ENCODE assay signal across 1 cellular context in the genomic region with DNA sequence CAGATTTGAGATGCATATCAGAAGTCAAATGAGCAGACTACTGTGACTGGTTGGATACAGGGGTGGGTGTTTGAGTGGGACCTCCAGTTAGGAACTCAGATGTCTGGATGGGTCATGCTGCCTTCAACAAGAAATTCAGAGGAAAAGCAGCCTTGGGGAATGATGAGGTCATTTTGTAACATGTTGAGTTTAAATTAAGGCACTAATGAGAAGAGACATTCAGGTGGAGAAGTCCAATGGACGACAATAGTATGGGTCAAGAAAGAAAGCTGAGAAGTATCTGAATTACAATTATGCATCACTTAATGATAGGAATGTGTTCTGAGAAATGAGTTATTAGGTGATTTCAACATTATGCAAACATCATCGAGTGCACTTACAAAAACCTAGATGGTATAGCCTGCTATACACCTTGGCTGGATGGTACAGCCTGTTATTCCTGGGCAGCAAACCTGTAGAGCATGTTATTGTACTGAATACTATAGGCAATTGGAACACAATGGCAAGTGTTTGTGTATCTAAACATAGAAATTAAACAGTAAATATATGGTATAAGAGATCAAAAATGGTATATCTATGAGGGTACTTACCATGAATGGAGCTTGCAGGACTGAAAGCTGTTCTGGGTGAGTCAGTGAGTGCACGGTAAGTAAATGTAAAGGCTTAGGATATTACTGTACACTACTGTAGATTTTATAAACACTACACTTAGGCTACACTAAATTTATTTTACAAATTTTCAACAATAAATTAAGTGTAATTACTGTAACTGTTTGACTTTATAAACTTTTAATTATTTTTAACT.
TF ChIP-seq lines count a peak whose summit lies in the region.

No MANE protein-coding gene starts in this region.

TF ChIP-seq in H1, 55 proteins besides CTCF, POLR2A, EP300 and RAD21:
- TF ChIP-seq TAF1 (IDR thresholded peaks at IDR 0.05; ENCODE audit: low read depth, low read length) (no peak), RNF2 (IDR thresholded peaks at IDR 0.05; ENCODE audit: borderline replicate concordance, low read depth, low read length, missing control alignments, poor library complexity, severe bottlenecking) (no peak), RFX5 (IDR thresholded peaks at IDR 0.05; ENCODE audit: borderline replicate concordance, low read depth, low read length) (no peak), JUND (IDR thresholded peaks at IDR 0.05; ENCODE audit: low read length) (no peak), NANOG (IDR thresholded peaks at IDR 0.05; ENCODE audit: insufficient read depth, low read depth, low read length, poor library complexity, severe bottlenecking) (no peak), SIN3A (conservative IDR thresholded peaks at IDR 0.05 in 1 of 2, IDR thresholded peaks at IDR 0.05 in 1 of 2; ENCODE audit: low read depth in 1 of 2, low read length in 2 of 2) (no peak), BACH1 (IDR thresholded peaks at IDR 0.05; ENCODE audit: low read length) (no peak)
- TF ChIP-seq, protein P1, sequence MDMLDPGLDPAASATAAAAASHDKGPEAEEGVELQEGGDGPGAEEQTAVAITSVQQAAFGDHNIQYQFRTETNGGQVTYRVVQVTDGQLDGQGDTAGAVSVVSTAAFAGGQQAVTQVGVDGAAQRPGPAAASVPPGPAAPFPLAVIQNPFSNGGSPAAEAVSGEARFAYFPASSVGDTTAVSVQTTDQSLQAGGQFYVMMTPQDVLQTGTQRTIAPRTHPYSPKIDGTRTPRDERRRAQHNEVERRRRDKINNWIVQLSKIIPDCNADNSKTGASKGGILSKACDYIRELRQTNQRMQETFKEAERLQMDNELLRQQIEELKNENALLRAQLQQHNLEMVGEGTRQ (IDR thresholded peaks at IDR 0.05; ENCODE audit: low read length), result no peak
